8 cellular contexts compared by ENCODE assay signal in the genomic region with DNA sequence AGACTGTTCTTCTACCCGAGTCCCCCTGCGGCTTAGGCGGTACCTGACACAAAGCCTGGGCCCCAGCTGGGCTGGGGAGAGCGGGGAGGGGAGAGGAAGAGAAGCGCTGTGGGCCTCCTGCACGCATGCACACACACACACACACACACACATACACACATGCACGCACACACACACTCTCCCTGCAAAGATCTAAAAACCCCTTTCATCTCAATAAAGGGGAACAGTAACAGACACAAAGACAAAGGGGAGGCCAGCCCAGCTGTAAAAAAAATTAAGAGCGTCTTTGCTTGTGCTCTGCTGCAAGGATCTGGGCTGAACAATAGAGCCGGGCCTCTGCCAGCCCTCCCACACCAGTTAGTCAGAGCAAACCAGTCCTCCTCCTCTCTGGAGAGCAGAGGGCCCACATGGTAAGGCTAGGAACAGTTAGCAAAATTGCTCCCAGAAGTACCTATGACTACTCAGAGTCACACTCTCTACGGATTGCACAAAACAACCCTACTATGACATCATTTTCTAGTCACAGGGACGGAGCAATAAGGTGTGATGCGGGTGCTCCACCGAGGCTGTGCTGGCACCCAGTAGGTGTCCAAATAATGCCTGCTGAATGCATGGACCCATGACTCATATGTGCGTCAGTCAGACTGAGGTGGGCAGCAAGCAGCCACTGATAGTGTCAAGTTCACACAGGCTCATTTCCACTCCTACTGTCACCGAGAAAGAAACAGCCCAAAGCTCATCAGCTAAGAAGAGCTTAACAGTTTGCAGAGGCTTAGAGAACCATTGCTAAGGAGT. TPM values are rescaled to one million over a fixed set of nuclear protein-coding genes. Genes with fewer than 3 reads are reported as not detected.
DNase-seq lines count a peak whose midpoint lies in the region; ATAC-seq and TF ChIP-seq lines count a peak whose summit lies in the region.

No MANE protein-coding gene starts in this region.

- no peak overlapping the region for H2AFZ ChIP-seq in GM23338

- peaks cover 45 to 61% of the 10 kb centered on the region in 2 donors for H3K36me3 Mint-ChIP-seq in CD14-positive monocyte
- peaks cover 23% of the 10 kb centered on the region for H3K36me3 Mint-ChIP-seq in GM23338 (ENCODE audit: low read depth)
- peaks cover 23% of the 10 kb centered on the region for H3K36me3 Mint-ChIP-seq in dendritic cell treated with granulocyte-macrophage colony-stimulating factor and Interleukin-4, amounts not matched to agents 40 ng/mL and 50 ng/mL, for 4 days (ENCODE audit: low read depth)
- H3K36me3 Mint-ChIP-seq in mesothelial cell of epicardium, result peaks cover 3% of the 10 kb centered on the region

- H3K27ac ChIP-seq in GM23338 (ENCODE audit: low read depth), result peak overlapping the region; percentile 92

- DNase-seq in CD14-positive monocyte (ENCODE audit: low spot score) (peak; percentile 93), GM23338 (ENCODE audit: low spot score) (peak; percentile 58), MV-4-11 (lab: John Stamatoyannopoulos, UW) (peak; percentile 63), mesothelial cell of epicardium (ENCODE audit: low spot score in 2 of 2, unreplicated experiment in 2 of 2) (peak in 1 of 2 experiments; percentile 50), DMS114 treated with DMSO at 0.1 percent for 48 hours (lab: John Stamatoyannopoulos, UW; ENCODE audit: unreplicated experiment) (no peak)
- DNase-seq in activated CD4-positive, alpha-beta T cell treated with anti-CD3 and anti-CD28 coated beads, Interleukin-2, amount 50 U/mL, for 24 hours (ENCODE audit: low read depth in 1 of 2, low spot score in 1 of 2), result peak; percentile 55 to 76
- peak; percentile 42 to 47 for DNase-seq in stimulated activated CD8-positive, alpha-beta memory T cell treated with anti-CD3 and anti-CD28 coated beads, Interleukin-2, amount 100 ng/mL, for 1 hour (ENCODE audit: low read depth in 2 of 2)

- H3K27ac Mint-ChIP-seq in CD14-positive monocyte, result peak overlapping the region; percentile 91 to 96 (median 94)
- H3K27ac Mint-ChIP-seq in GM23338, result peak overlapping the region; percentile 98
- H3K27ac Mint-ChIP-seq in dendritic cell treated with granulocyte-macrophage colony-stimulating factor and Interleukin-4, amounts not matched to agents 40 ng/mL and 50 ng/mL, for 4 days, result peak overlapping the region; percentile 80
- H3K27ac Mint-ChIP-seq in mesothelial cell of epicardium, result peak overlapping the region; percentile 93

- H3K27me3 ChIP-seq in GM23338 (ENCODE audit: insufficient read depth), result no peaks in the 10 kb centered on the region

- TF ChIP-seq CTCF in CD14-positive monocyte (IDR thresholded peaks at IDR 0.05) (no peak), GM23338 (conservative IDR thresholded peaks at IDR 0.05; ENCODE audit: low read depth in 2 of 2) (no peak), mesothelial cell of epicardium (IDR thresholded peaks at IDR 0.05; ENCODE audit: unreplicated experiment) (no peak)

- H3K4me1 Mint-ChIP-seq in CD14-positive monocyte (peaks cover 95% of the 10 kb centered on the region), GM23338 (peaks cover 93% of the 10 kb centered on the region), mesothelial cell of epicardium (peaks cover 74% of the 10 kb centered on the region)
- H3K4me1 Mint-ChIP-seq in dendritic cell treated with granulocyte-macrophage colony-stimulating factor and Interleukin-4, amounts not matched to agents 40 ng/mL and 50 ng/mL, for 4 days (ENCODE audit: low read depth), result peaks cover 99% of the 10 kb centered on the region

- H3K27me3 Mint-ChIP-seq in CD14-positive monocyte (ENCODE audit: low read depth in 3 of 3) (peaks cover 0 to 5% (median 0%) of the 10 kb centered on the region in 3 donors), GM23338 (ENCODE audit: insufficient read depth, low read depth, poor library complexity) (peaks cover 8% of the 10 kb centered on the region), mesothelial cell of epicardium (ENCODE audit: low read depth) (no peaks in the 10 kb centered on the region)
- H3K27me3 Mint-ChIP-seq in dendritic cell treated with granulocyte-macrophage colony-stimulating factor and Interleukin-4, amounts not matched to agents 40 ng/mL and 50 ng/mL, for 4 days, result no peaks in the 10 kb centered on the region

- H3K4me1 ChIP-seq in GM23338 (ENCODE audit: insufficient read depth), result peaks cover 71% of the 10 kb centered on the region

- H3K4me2 ChIP-seq in GM23338, result peak overlapping the region; percentile 61

- H3K4me3 Mint-ChIP-seq in CD14-positive monocyte, result peak overlapping the region; percentile 61 to 82
- H3K4me3 Mint-ChIP-seq in GM23338, result peak overlapping the region; percentile 58
- peak overlapping the region; percentile 62 for H3K4me3 Mint-ChIP-seq in dendritic cell treated with granulocyte-macrophage colony-stimulating factor and Interleukin-4, amounts not matched to agents 40 ng/mL and 50 ng/mL, for 4 days
- peak overlapping the region; percentile 63 for H3K4me3 Mint-ChIP-seq in mesothelial cell of epicardium

- no peaks in the 10 kb centered on the region for H3K36me3 ChIP-seq in GM23338 (ENCODE audit: insufficient read depth)

- intact Hi-C loops in CD14-positive monocyte (cut with micrococcal nuclease), result loop anchor here (1.0 to 10.0 kb wide), 3 partner anchors 8 to 74 kb away; partner anchors contain the start of gene GSTO1 (in 2 of the 2)
- intact Hi-C loops in dendritic cell treated with granulocyte-macrophage colony-stimulating factor and Interleukin-4, amounts not matched to agents 40 ng/mL and 50 ng/mL, for 4 days (cut with micrococcal nuclease), result no loop called here

- peak; percentile 61 for ATAC-seq in GM23338

- H3K4me3 ChIP-seq in GM23338, result peak overlapping the region; percentile 33; the same call in 1 of the 2 replicates

- H3K9me3 Mint-ChIP-seq in CD14-positive monocyte (no peaks in the 10 kb centered on the region), GM23338 (no peaks in the 10 kb centered on the region; the same call in 2 of the 3 replicates), mesothelial cell of epicardium (no peaks in the 10 kb centered on the region)
- no peaks in the 10 kb centered on the region for H3K9me3 Mint-ChIP-seq in dendritic cell treated with granulocyte-macrophage colony-stimulating factor and Interleukin-4, amounts not matched to agents 40 ng/mL and 50 ng/mL, for 4 days

- H4K20me1 ChIP-seq in GM23338 (replicated peaks; ENCODE audit: insufficient read depth), result no peaks in the 10 kb centered on the region; the same call in 1 of the 2 replicates

- peaks cover 7% of the 10 kb centered on the region for H3F3A ChIP-seq in GM23338 (replicated peaks; ENCODE audit: low read depth)

- H3K9me2 ChIP-seq in GM23338 (ENCODE audit: insufficient read depth), result 0 out of 2 replicates have a peak, but pooled peaks cover 2% of the 10 kb centered on the region

- H3K79me2 ChIP-seq in GM23338 (replicated peaks; ENCODE audit: insufficient read depth), result peaks cover 97% of the 10 kb centered on the region

TF ChIP-seq in GM23338, 12 proteins besides CTCF, POLR2A, EP300 and RAD21 (continues in another document):
- TF ChIP-seq POLR2AphosphoS5 (IDR thresholded peaks at IDR 0.05; ENCODE audit: low read depth) (no peak), EZH2phosphoT487 (IDR thresholded peaks at IDR 0.05; ENCODE audit: unreplicated experiment) (no peak), EZH2 (IDR thresholded peaks at IDR 0.05; ENCODE audit: low read depth, unreplicated experiment) (no peak), STAT1 (IDR thresholded peaks at IDR 0.05; ENCODE audit: unreplicated experiment) (no peak), JUNB (IDR thresholded peaks at IDR 0.05; ENCODE audit: unreplicated experiment) (no peak), ETS1 (IDR thresholded peaks at IDR 0.05) (no peak)
- TF ChIP-seq, protein P1, sequence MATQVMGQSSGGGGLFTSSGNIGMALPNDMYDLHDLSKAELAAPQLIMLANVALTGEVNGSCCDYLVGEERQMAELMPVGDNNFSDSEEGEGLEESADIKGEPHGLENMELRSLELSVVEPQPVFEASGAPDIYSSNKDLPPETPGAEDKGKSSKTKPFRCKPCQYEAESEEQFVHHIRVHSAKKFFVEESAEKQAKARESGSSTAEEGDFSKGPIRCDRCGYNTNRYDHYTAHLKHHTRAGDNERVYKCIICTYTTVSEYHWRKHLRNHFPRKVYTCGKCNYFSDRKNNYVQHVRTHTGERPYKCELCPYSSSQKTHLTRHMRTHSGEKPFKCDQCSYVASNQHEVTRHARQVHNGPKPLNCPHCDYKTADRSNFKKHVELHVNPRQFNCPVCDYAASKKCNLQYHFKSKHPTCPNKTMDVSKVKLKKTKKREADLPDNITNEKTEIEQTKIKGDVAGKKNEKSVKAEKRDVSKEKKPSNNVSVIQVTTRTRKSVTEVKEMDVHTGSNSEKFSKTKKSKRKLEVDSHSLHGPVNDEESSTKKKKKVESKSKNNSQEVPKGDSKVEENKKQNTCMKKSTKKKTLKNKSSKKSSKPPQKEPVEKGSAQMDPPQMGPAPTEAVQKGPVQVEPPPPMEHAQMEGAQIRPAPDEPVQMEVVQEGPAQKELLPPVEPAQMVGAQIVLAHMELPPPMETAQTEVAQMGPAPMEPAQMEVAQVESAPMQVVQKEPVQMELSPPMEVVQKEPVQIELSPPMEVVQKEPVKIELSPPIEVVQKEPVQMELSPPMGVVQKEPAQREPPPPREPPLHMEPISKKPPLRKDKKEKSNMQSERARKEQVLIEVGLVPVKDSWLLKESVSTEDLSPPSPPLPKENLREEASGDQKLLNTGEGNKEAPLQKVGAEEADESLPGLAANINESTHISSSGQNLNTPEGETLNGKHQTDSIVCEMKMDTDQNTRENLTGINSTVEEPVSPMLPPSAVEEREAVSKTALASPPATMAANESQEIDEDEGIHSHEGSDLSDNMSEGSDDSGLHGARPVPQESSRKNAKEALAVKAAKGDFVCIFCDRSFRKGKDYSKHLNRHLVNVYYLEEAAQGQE (IDR thresholded peaks at IDR 0.05; ENCODE audit: unreplicated experiment), result no peak

RNA-seq across cellular contexts. Expression of gene ITPRIP, which starts 9.2 kb away (rescaled TPM):
- polyA plus RNA-seq in CD14-positive monocyte (10 to 100 TPM; 27.5 to 35.7 TPM), GM23338 (2016; fragmentation: Nextera tagmentation; extraction: Ambion mirVana) (6.4 and 6.9 TPM in 2 replicates)
- total RNA-seq in GM23338 (2014; rRNA removed; shearing (Covaris generic)), result 15.2 and 15.9 TPM in 2 replicates
- total RNA-seq in mesothelial cell of epicardium, result 23.3 to 24.5 TPM (median 23.6 TPM) in 3 replicates

RNA-seq across cellular contexts. Expression of gene CFAP58, which starts 24.5 kb away (rescaled TPM):
- not detected for polyA plus RNA-seq in CD14-positive monocyte
- 0.39 and 0.63 TPM in 2 replicates for total RNA-seq in GM23338 (2014; rRNA removed; shearing (Covaris generic))
- polyA plus RNA-seq in GM23338 (2016; fragmentation: Nextera tagmentation; extraction: Ambion mirVana), result 0.24 and 0.89 TPM in 2 replicates
- 0.58 to 1.4 TPM (median 1.1 TPM) in 3 replicates for total RNA-seq in mesothelial cell of epicardium
